ENCODE assay signal across 39 cellular contexts in the genomic region with DNA sequence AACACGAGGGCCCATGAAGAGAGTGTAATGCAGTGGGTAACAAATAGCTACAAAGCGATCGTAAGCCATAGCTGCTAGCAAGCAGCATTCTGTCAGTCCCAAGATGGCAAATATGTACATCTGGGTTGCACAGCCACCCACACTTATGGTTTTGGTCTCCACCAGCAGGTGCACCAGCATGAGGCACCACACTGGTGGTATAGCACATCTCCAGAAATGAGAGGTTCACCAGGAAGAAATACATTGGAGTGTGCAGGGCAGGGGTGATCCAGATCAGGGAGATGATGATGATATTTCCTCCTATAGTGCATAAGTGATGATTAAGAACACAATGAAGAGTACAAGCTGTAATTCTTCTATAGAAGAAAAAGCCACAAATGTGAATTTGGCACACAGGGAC. TPM values are rescaled to one million over a fixed set of nuclear protein-coding genes. Genes with fewer than 3 reads are reported as not detected.
"Had no signal": no experiment of that assay in that cellular context is flagged by ENCODE, and none has a peak within 500 bp of the region (broad histone marks: within the 10 kb centered on the region; RNA-seq: fewer than 3 reads in every experiment).

No MANE protein-coding gene starts in this region.

- H3K27ac ChIP-seq: adrenal gland, ascending aorta, body of pancreas, brain microvascular endothelial cell, breast epithelium, cardiac muscle cell had no signal

- DNase-seq: activated effector memory CD4-positive, alpha-beta T cell treated with anti-CD3 and anti-CD28 coated beads, Interleukin-2, amount 50 U/mL, for 16 hours; activated effector memory CD4-positive, alpha-beta T cell treated with Interleukin-2 at 50 U/mL for 16 hours; activated gamma-delta T cell; activated gamma-delta T cell treated with Interleukin-2 at 50 U/mL for 16 hours; activated naive CD4-positive, alpha-beta T cell; activated naive CD4-positive, alpha-beta T cell treated with anti-CD3 and anti-CD28 coated beads for 36 hours; activated naive CD4-positive, alpha-beta T cell treated with anti-CD3 and anti-CD28 coated beads, Interleukin-2, amount 10 ng/mL, durations not matched to agents 7 days and 5 days; activated naive CD4-positive, alpha-beta T cell treated with anti-CD3 and anti-CD28 coated beads, Interleukin-2, amount 50 U/mL, for 16 hours; activated naive CD4-positive, alpha-beta T cell treated with Interleukin-2 at 50 U/mL for 16 hours; activated naive CD8-positive, alpha-beta T cell treated with anti-CD3 and anti-CD28 coated beads for 36 hours; activated naive CD8-positive, alpha-beta T cell treated with anti-CD3 and anti-CD28 coated beads, Interleukin-2, amount 10 ng/mL, durations not matched to agents 7 days and 5 days; activated naive CD8-positive, alpha-beta T cell treated with anti-CD3 and anti-CD28 coated beads, Interleukin-2, amount 50 U/mL, for 24 hours; activated T-cell treated with anti-CD3 and anti-CD28 coated beads, Interleukin-2, amount 50 U/mL, for 4 hours; activated T-cell treated with anti-CD3 and anti-CD28 coated beads, Interleukin-2, amount 50 U/mL, for 48 hours; activated T-cell treated with anti-CD3 and anti-CD28 coated beads, Interleukin-2, amount 50 U/mL, for 72 hours; adrenal gland; amniotic stem cell; amygdala; anterior cingulate cortex; aorta; body of pancreas; brain microvascular endothelial cell; caudate nucleus; central memory CD4-positive, alpha-beta T cell; cerebellar nuclear complex had no signal

- H3K4me3 ChIP-seq: adrenal gland, ascending aorta, body of pancreas, breast epithelium, cardiac muscle cell had no signal

- H3K36me3 ChIP-seq: adrenal gland, ascending aorta, brain microvascular endothelial cell, breast epithelium, cardiac muscle cell had no signal

- ATAC-seq: activated naive CD4-positive, alpha-beta T cell treated with anti-CD3 and anti-CD28 coated beads, Interleukin-2, amount 50 U/mL, for 72 hours; activated naive CD8-positive, alpha-beta T cell treated with anti-CD3 and anti-CD28 coated beads, Interleukin-2, amount 50 U/mL, for 24 hours; activated T-cell treated with anti-CD3 and anti-CD28 coated beads, Interleukin-2, amount 50 U/mL, for 4 hours; activated T-cell treated with anti-CD3 and anti-CD28 coated beads, Interleukin-2, amount 50 U/mL, for 72 hours; activated T-helper 17 cell treated with anti-CD3 and anti-CD28 coated beads, Interleukin-2, amount 50 U/mL, for 72 hours; body of pancreas had no signal

- H3K4me1 ChIP-seq: adrenal gland, ascending aorta, body of pancreas, breast epithelium had no signal

- H3K9me3 ChIP-seq: ascending aorta, body of pancreas, breast epithelium had no signal

- FAIRE-seq: astrocyte, bronchial epithelial cell, colon had no signal

- H3K27me3 ChIP-seq: ascending aorta, body of pancreas, brain microvascular endothelial cell, breast epithelium, cardiac muscle cell had no signal

RNA-seq across cellular contexts. Expression of a gene that starts 26.4 kb away (rescaled TPM):
- total RNA-seq: activated naive CD4-positive, alpha-beta T cell treated with anti-CD3 and anti-CD28 coated beads for 36 hours; activated naive CD4-positive, alpha-beta T cell treated with anti-CD3 and anti-CD28 coated beads, Interleukin-2, amount 50 U/mL, for 72 hours; activated naive CD8-positive, alpha-beta T cell treated with anti-CD3 and anti-CD28 coated beads for 36 hours; activated naive CD8-positive, alpha-beta T cell treated with anti-CD3 and anti-CD28 coated beads, Interleukin-2, amount 10 ng/mL, durations not matched to agents 7 days and 5 days; activated T-cell treated with anti-CD3 and anti-CD28 coated beads, Interleukin-2, amount 50 U/mL, for 4 hours; activated T-cell treated with anti-CD3 and anti-CD28 coated beads, Interleukin-2, amount 50 U/mL, for 72 hours; activated T-helper 1 cell treated with anti-CD3 and anti-CD28 coated beads, Interleukin-12 subunit alpha, Interleukin-12 subunit beta, Interleukin-2, Interleukin-4 antibody, amounts not matched to agents 30 ng/mL and 10 ng/mL and 1 ng/mL, durations not matched to agents 14 hours and 24 hours and 36 hours; activated T-helper 17 cell treated with anti-CD3 and anti-CD28 coated beads, Interleukin-2, amount 50 U/mL, for 72 hours; activated T-helper 2 cell treated with anti-CD3 and anti-CD28 coated beads, Interferon-gamma antibody, Interleukin-2, Interleukin-4, amounts not matched to agents 10 μg/mL and 5 μg/mL and 100 μg/mL, durations not matched to agents 14 hours and 24 hours and 36 hours; adrenal gland; aorta; ascending aorta; astrocyte; body of pancreas; breast epithelium; bronchial epithelial cell; cardiac muscle cell; cardiac septum; cerebellum; chondrocyte had no signal
- polyA plus RNA-seq: adipose tissue, adrenal gland, aorta, cardiac muscle cell had no signal

RNA-seq across cellular contexts. Expression of a gene that starts 50.0 kb away (rescaled TPM):
- total RNA-seq: activated naive CD4-positive, alpha-beta T cell treated with anti-CD3 and anti-CD28 coated beads for 36 hours; activated naive CD4-positive, alpha-beta T cell treated with anti-CD3 and anti-CD28 coated beads, Interleukin-2, amount 50 U/mL, for 72 hours; activated naive CD8-positive, alpha-beta T cell treated with anti-CD3 and anti-CD28 coated beads for 36 hours; activated naive CD8-positive, alpha-beta T cell treated with anti-CD3 and anti-CD28 coated beads, Interleukin-2, amount 10 ng/mL, durations not matched to agents 7 days and 5 days; activated T-cell treated with anti-CD3 and anti-CD28 coated beads, Interleukin-2, amount 50 U/mL, for 4 hours; activated T-cell treated with anti-CD3 and anti-CD28 coated beads, Interleukin-2, amount 50 U/mL, for 72 hours; activated T-helper 1 cell treated with anti-CD3 and anti-CD28 coated beads, Interleukin-12 subunit alpha, Interleukin-12 subunit beta, Interleukin-2, Interleukin-4 antibody, amounts not matched to agents 30 ng/mL and 10 ng/mL and 1 ng/mL, durations not matched to agents 14 hours and 24 hours and 36 hours; activated T-helper 17 cell treated with anti-CD3 and anti-CD28 coated beads, Interleukin-2, amount 50 U/mL, for 72 hours; activated T-helper 2 cell treated with anti-CD3 and anti-CD28 coated beads, Interferon-gamma antibody, Interleukin-2, Interleukin-4, amounts not matched to agents 10 μg/mL and 5 μg/mL and 100 μg/mL, durations not matched to agents 14 hours and 24 hours and 36 hours; adrenal gland; aorta; ascending aorta; astrocyte; body of pancreas; breast epithelium; bronchial epithelial cell; cardiac muscle cell; cardiac septum; cerebellum; chondrocyte had no signal
- polyA plus RNA-seq: adipose tissue, adrenal gland, aorta, cardiac muscle cell had no signal
